17 cellular contexts compared by ENCODE assay signal in the genomic region with DNA sequence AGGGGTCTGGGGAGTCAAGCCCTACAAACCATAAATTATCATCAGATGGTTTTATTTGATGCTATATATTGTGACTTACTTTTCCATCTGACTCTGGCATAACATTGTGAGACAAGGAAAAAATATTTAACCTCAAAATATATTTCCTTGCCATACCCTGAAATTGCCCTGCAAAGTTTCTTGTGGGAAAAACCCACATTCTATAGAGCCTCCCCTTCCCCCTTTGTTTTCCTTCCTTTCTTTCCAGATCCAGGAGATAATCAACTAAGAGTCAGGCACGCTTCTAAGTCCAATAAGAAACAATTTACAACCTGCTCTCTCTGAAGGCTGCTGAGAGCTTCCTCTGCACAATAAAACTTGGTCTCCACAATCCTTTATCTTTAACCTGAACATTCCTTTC. TPM values are rescaled to one million over a fixed set of nuclear protein-coding genes. Genes with fewer than 3 reads are reported as not detected.
DNase-seq lines count a peak whose midpoint lies in the region; ATAC-seq, FAIRE-seq and TF ChIP-seq lines count a peak whose summit lies in the region.
"Had no signal": no experiment of that assay in that cellular context is flagged by ENCODE, and none has a peak within 500 bp of the region (broad histone marks: within the 10 kb centered on the region; RNA-seq: fewer than 3 reads in every experiment).

No MANE protein-coding gene starts in this region.

- H3K36me3 ChIP-seq in breast epithelium, result no peaks in the 10 kb centered on the region
- no peaks in the 10 kb centered on the region for H3K36me3 ChIP-seq in K562 (ENCODE audit: control insufficient read depth, insufficient read depth, low read length)
- H3K36me3 ChIP-seq: BLaER1 treated with 17β-estradiol and CSF1 and Interleukin-3, amounts not matched to agents 10 nM and 100 nM had no signal

- H4K20me1 ChIP-seq in K562 (replicated peaks; ENCODE audit: control insufficient read depth, insufficient read depth, low read length), result no peaks in the 10 kb centered on the region
- H4K20me1 ChIP-seq: BLaER1 treated with 17β-estradiol and CSF1 and Interleukin-3, amounts not matched to agents 10 nM and 100 nM had no signal

- BruUV-seq in MCF 10A (replicated peaks; lab: Mats Ljungman, UMichigan), result no TSS peak
- no TSS peak for BruUV-seq in K562 (replicated peaks; lab: Mats Ljungman, UMichigan)

- no peak for TF ChIP-seq RAD21 in K562 (CRISPR knock-in tag; conservative IDR thresholded peaks at IDR 0.05 in 1 of 2, IDR thresholded peaks at IDR 0.05 in 1 of 2)

- H3K27me3 ChIP-seq in breast epithelium (no peaks in the 10 kb centered on the region), K562 (ENCODE audit: control insufficient read depth in 2 of 2, insufficient read depth in 2 of 2, low read length in 2 of 2) (no peaks in the 10 kb centered on the region)
- H3K27me3 ChIP-seq: BLaER1 treated with 17β-estradiol and CSF1 and Interleukin-3, amounts not matched to agents 10 nM and 100 nM had no signal

- H3K9me3 ChIP-seq in breast epithelium, result no peaks in the 10 kb centered on the region
- no peaks in the 10 kb centered on the region for H3K9me3 ChIP-seq in K562 (replicated peaks; ENCODE audit: control insufficient read depth, insufficient read depth, low read depth, low read length)
- H3K9me3 ChIP-seq: BLaER1 treated with 17β-estradiol and CSF1 and Interleukin-3, amounts not matched to agents 10 nM and 100 nM had no signal

- no peaks in the 10 kb centered on the region for H3K9me1 ChIP-seq in K562 (ENCODE audit: control insufficient read depth, insufficient read depth, low read length)

- no peak overlapping the region for H3K4me2 ChIP-seq in K562 (ENCODE audit: insufficient read depth, low read length)
- H3K4me2 ChIP-seq: BLaER1 treated with 17β-estradiol and CSF1 and Interleukin-3, amounts not matched to agents 10 nM and 100 nM; GM23338 had no signal

- ATAC-seq in K562 (no peak), left ventricle myocardium superior (no peak), HG03139 (IDR thresholded peaks at IDR 0.05; ENCODE audit: unreplicated experiment) (no peak)
- ATAC-seq: GM23338 had no signal

- no peak for FAIRE-seq in K562 (lab: Jason Lieb, UNC)
- FAIRE-seq: G401.6, GM12891 had no signal

- H3K36me3 Mint-ChIP-seq in MCF 10A (ENCODE audit: insufficient read depth, unreplicated experiment) (peaks cover 12% of the 10 kb centered on the region), mesothelial cell of epicardium (no peaks in the 10 kb centered on the region)
- H3K36me3 Mint-ChIP-seq: CD4-positive, CD25-positive, alpha-beta regulatory T cell had no signal

- H3K9ac ChIP-seq in K562 (ENCODE audit: insufficient read depth in 1 of 2, low read depth in 2 of 2, low read length in 2 of 2), result no peak overlapping the region
- H3K9ac ChIP-seq: BLaER1 treated with 17β-estradiol and CSF1 and Interleukin-3, amounts not matched to agents 10 nM and 100 nM had no signal

- CTCF ChIA-PET in MCF 10A (lab: Yijun Ruan, JAX), result interaction anchor here (0.7 to 2.9 kb wide), 3 partner anchors 17 to 150 kb away, joined by 3 to 10 read pairs (median 5); a partner anchor contains a TSS
- CTCF ChIA-PET in K562 (lab: Yijun Ruan, JAX; ENCODE audit: low intra/inter-chr PET ratio), result no interaction called here

- no peaks in the 10 kb centered on the region for H3K79me2 ChIP-seq in K562 (ENCODE audit: control insufficient read depth, insufficient read depth, low read length)

- intact Hi-C loops in MCF 10A (cut with micrococcal nuclease) (no loop called here), breast epithelium (cut with DNase I; ENCODE audit: low total_unique reads) (no loop called here), K562 (cut with micrococcal nuclease) (no loop called here), left ventricle myocardium superior (cut with micrococcal nuclease) (no loop called here)

- H2AFZ ChIP-seq in K562 (ENCODE audit: low read depth, low read length), result 0 out of 2 replicates have a peak overlapping the region, but pooled peaks have one; percentile 18
- H2AFZ ChIP-seq: GM23338 had no signal

- H3K9me3 Mint-ChIP-seq in MCF 10A (ENCODE audit: unreplicated experiment), result no peaks in the 10 kb centered on the region
- no peaks in the 10 kb centered on the region for H3K9me3 Mint-ChIP-seq in mesothelial cell of epicardium

- in situ Hi-C loops in K562 (cut with MboI), result no loop called here

- WGBS in K562 (ENCODE audit: insufficient coverage, low coverage, missing lambda C conversion rate), result 19% methylated on average over 1 of the region's 1 CpG

- TF ChIP-seq POLR2A in breast epithelium (IDR thresholded peaks at IDR 0.05) (no peak), K562 (conservative IDR thresholded peaks at IDR 0.05) (no peak)

- peaks cover 46% of the 10 kb centered on the region for H3K4me1 Mint-ChIP-seq in MCF 10A (ENCODE audit: insufficient read depth, unreplicated experiment)
- H3K4me1 Mint-ChIP-seq in mesothelial cell of epicardium, result peaks cover 38% of the 10 kb centered on the region
- H3K4me1 Mint-ChIP-seq: GM23338 had no signal

- H3K27ac Mint-ChIP-seq in MCF 10A (ENCODE audit: low read depth, unreplicated experiment) (peak overlapping the region; percentile 91), mesothelial cell of epicardium (peak overlapping the region; percentile 10)
- H3K27ac Mint-ChIP-seq: CD4-positive, CD25-positive, alpha-beta regulatory T cell; GM23338 had no signal

- no peak overlapping the region for H3K27ac ChIP-seq in breast epithelium
- no peak overlapping the region for H3K27ac ChIP-seq in K562 (ENCODE audit: extremely low read depth, low read depth, low read length)
- H3K27ac ChIP-seq: BLaER1 treated with 17β-estradiol and CSF1 and Interleukin-3, amounts not matched to agents 10 nM and 100 nM had no signal

- DNase-seq in MCF 10A (ENCODE audit: unreplicated experiment) (no peak), breast epithelium (ENCODE audit: low spot score in 2 of 2) (no peak), K562 (ENCODE audit: extremely low read depth in 1 of 4, low spot score in 3 of 4) (no peak), mesothelial cell of epicardium (ENCODE audit: low spot score in 2 of 2, unreplicated experiment in 2 of 2) (no peak), NCI-H1417 (lab: John Stamatoyannopoulos, UW) (no peak), left ventricle myocardium superior (no peak)
- DNase-seq: 8988T; ACHN; CD4-positive, CD25-positive, alpha-beta regulatory T cell; DMS79; EL; H7 had no signal

- H3K27me3 Mint-ChIP-seq in MCF 10A (ENCODE audit: insufficient read depth, unreplicated experiment) (no peaks in the 10 kb centered on the region), mesothelial cell of epicardium (ENCODE audit: low read depth) (no peaks in the 10 kb centered on the region)

- POLR2A ChIA-PET in MCF 10A (lab: Yijun Ruan, JAX) (interaction anchor here (1.3 to 11.4 kb wide), 3 partner anchors 15 to 54 kb away, joined by 3 to 305 read pairs (median 102); a partner anchor contains a TSS), K562 (lab: Yijun Ruan, JAX) (interaction anchor here (4.0 kb wide), 1 partner anchor 16 kb away, joined by 18 read pairs; a partner anchor contains a TSS)

- no peak for TF ChIP-seq EP300 in K562 (IDR thresholded peaks at IDR 0.05; ENCODE audit: low read length)

- H3K4me3 ChIP-seq in breast epithelium (no peak overlapping the region), K562 (no peak overlapping the region)
- H3K4me3 ChIP-seq: BLaER1 treated with 17β-estradiol and CSF1 and Interleukin-3, amounts not matched to agents 10 nM and 100 nM; GM23338 had no signal

- TF ChIP-seq CTCF in MCF 10A (IDR thresholded peaks at IDR 0.05; ENCODE audit: unreplicated experiment), result no peak
- TF ChIP-seq CTCF in breast epithelium (IDR thresholded peaks at IDR 0.05), result no peak
- no peak for TF ChIP-seq CTCF in K562 (IDR thresholded peaks at IDR 0.05 in 2 of 3, conservative IDR thresholded peaks at IDR 0.05 in 1 of 3; ENCODE audit: insufficient read depth in 2 of 3, low read depth in 1 of 3, low read length in 3 of 3)
- no peak for TF ChIP-seq CTCF in mesothelial cell of epicardium (IDR thresholded peaks at IDR 0.05; ENCODE audit: unreplicated experiment)

- H3K4me3 Mint-ChIP-seq in MCF 10A (ENCODE audit: unreplicated experiment), result no peak overlapping the region
- H3K4me3 Mint-ChIP-seq in mesothelial cell of epicardium, result no peak overlapping the region
- H3K4me3 Mint-ChIP-seq: CD4-positive, CD25-positive, alpha-beta regulatory T cell; GM23338 had no signal

- H3K4me1 ChIP-seq in breast epithelium (no peaks in the 10 kb centered on the region), K562 (replicated peaks in 1 of 2; ENCODE audit: control insufficient read depth in 2 of 2, insufficient read depth in 2 of 2, low read length in 2 of 2) (peaks cover 10 to 31% of the 10 kb centered on the region in 2 experiments)

RNA-seq across cellular contexts. Expression of a gene that starts 17.5 kb away (rescaled TPM):
- total RNA-seq in MCF 10A (2022) (17.9 and 20.2 TPM in 2 replicates), breast epithelium (10 to 100 TPM; 19.0 to 37.3 (median 26.2) TPM), K562 (2014; rRNA removed) (11.8 and 13.7 TPM in 2 replicates), K562 (2014; rRNA removed; fragmentation: Illumina TruSeq; extraction: Trizol) (16.6 and 16.9 TPM in 2 replicates), K562 (2015; rRNA removed; fragmentation: Illumina TruSeq; extraction: Trizol) (14.6 and 16.2 TPM in 2 replicates), K562 (2021) (10.8 and 11.3 TPM in 2 replicates), mesothelial cell of epicardium (16.3 to 17.5 TPM (median 17.2 TPM) in 3 replicates), left ventricle myocardium superior (40.8 TPM)
- 1.1 and 2.9 TPM in 2 replicates for total RNA-seq in K562 (2011; cell fraction: chromatin; rRNA removed; ENCODE audit: low replicate concordance)
- 1.2 and 1.3 TPM in 2 replicates for total RNA-seq in K562 (2011; cell fraction: nucleolus; rRNA removed)
- total RNA-seq in K562 (2011; cell fraction: nucleoplasm; rRNA removed), result 2.2 and 4.0 TPM in 2 replicates
- polyA plus RNA-seq in K562 (2011; rRNA removed) (4.7 and 5.1 TPM in 2 replicates), K562 (2014; fragmentation: Illumina TruSeq; extraction: Trizol) (12.6 and 13.7 TPM in 2 replicates), K562 (2014; fragmentation: Nextera tagmentation; extraction: Ambion mirVana) (1 to 10 TPM; 1.4 to 1.9 TPM), K562 (2014; rRNA removed) (7.6 and 8.9 TPM in 2 replicates)
- 2.4 and 2.8 TPM in 2 replicates for polyA plus RNA-seq in K562 (2011; cell fraction: cytosol; rRNA removed)
- 0.98 and 1.3 TPM in 2 replicates for polyA plus RNA-seq in K562 (2011; cell fraction: nucleus; rRNA removed)
- polyA plus RNA-seq in K562 (2012), result 15.3 and 21.7 TPM in 2 replicates
- 3.1 and 4.7 TPM in 2 replicates for polyA minus RNA-seq in K562 (2011; rRNA and poly(A)+ RNA removed)
- polyA minus RNA-seq in K562 (2011; cell fraction: cytosol; rRNA and poly(A)+ RNA removed), result 3.5 and 6.0 TPM in 2 replicates
- polyA minus RNA-seq in K562 (2011; cell fraction: nucleus; rRNA and poly(A)+ RNA removed), result 1.3 and 2.2 TPM in 2 replicates

RNA-seq across cellular contexts. Expression of a gene that starts 47.3 kb away (rescaled TPM):
- total RNA-seq in MCF 10A (2022) (28.8 and 32.5 TPM in 2 replicates), breast epithelium (10 to 100 TPM; 17.3 to 48.3 (median 39.7) TPM), K562 (2014; rRNA removed) (38.2 and 40.5 TPM in 2 replicates), K562 (2014; rRNA removed; fragmentation: Illumina TruSeq; extraction: Trizol) (60.8 and 68.2 TPM in 2 replicates), K562 (2015; rRNA removed; fragmentation: Illumina TruSeq; extraction: Trizol) (47.2 and 53.0 TPM in 2 replicates), K562 (2021) (38.8 and 41.3 TPM in 2 replicates), mesothelial cell of epicardium (30.8 to 34.6 TPM (median 31.8 TPM) in 3 replicates), left ventricle myocardium superior (8.3 TPM)
- total RNA-seq in K562 (2011; cell fraction: chromatin; rRNA removed; ENCODE audit: low replicate concordance), result 88.5 and 187 TPM in 2 replicates
- 41.2 and 47.4 TPM in 2 replicates for total RNA-seq in K562 (2011; cell fraction: nucleolus; rRNA removed)
- total RNA-seq in K562 (2011; cell fraction: nucleoplasm; rRNA removed), result 59.8 and 74.4 TPM in 2 replicates
- polyA plus RNA-seq in K562 (2011; rRNA removed) (68.1 and 88.0 TPM in 2 replicates), K562 (2014; fragmentation: Illumina TruSeq; extraction: Trizol) (34.8 and 46.8 TPM in 2 replicates), K562 (2014; fragmentation: Nextera tagmentation; extraction: Ambion mirVana) (10 to 100 TPM; 72.4 to 76.3 TPM), K562 (2014; rRNA removed) (59.6 and 59.8 TPM in 2 replicates)
- 8.9 and 26.0 TPM in 2 replicates for polyA plus RNA-seq in K562 (2011; cell fraction: cytosol; rRNA removed)
- polyA plus RNA-seq in K562 (2011; cell fraction: nucleus; rRNA removed), result 136 and 190 TPM in 2 replicates
- 23.3 and 23.7 TPM in 2 replicates for polyA plus RNA-seq in K562 (2012)
- 99.9 and 108 TPM in 2 replicates for polyA minus RNA-seq in K562 (2011; rRNA and poly(A)+ RNA removed)
- polyA minus RNA-seq in K562 (2011; cell fraction: cytosol; rRNA and poly(A)+ RNA removed), result 23.4 and 24.7 TPM in 2 replicates
- 117 and 147 TPM in 2 replicates for polyA minus RNA-seq in K562 (2011; cell fraction: nucleus; rRNA and poly(A)+ RNA removed)
